Comparison of ENCODE assay signal across 7 cellular contexts in genomic region chr9:111890867-111891266, GRCh38. TPM values are rescaled to one million over a fixed set of nuclear protein-coding genes. Genes with fewer than 3 reads are reported as not detected.
DNase-seq lines count a peak whose midpoint lies in the region; ATAC-seq, FAIRE-seq and TF ChIP-seq lines count a peak whose summit lies in the region.
"Not testable (repeated sequence)": the region's sequence is repeated elsewhere in the genome, so short reads cannot be mapped to it uniquely, and the experiment has no call there.

No MANE protein-coding gene starts in this region.

- not testable (repeated sequence) for TF ChIP-seq EP300 in A549 (IDR thresholded peaks at IDR 0.05); stomach (IDR thresholded peaks at IDR 0.05)

- H3K4me1 ChIP-seq in A549 (peaks cover 38% of the 10 kb centered on the region), OCI-LY3 (ENCODE audit: low read length) (peaks cover 44% of the 10 kb centered on the region), stomach (peaks cover 0 to 18% (median 9%) of the 10 kb centered on the region in 4 donors)
- H3K4me1 ChIP-seq in hepatocyte (ENCODE audit: insufficient read depth): not testable (repeated sequence)

- POLR2A ChIA-PET in A549 (lab: Yijun Ruan, JAX): not testable (repeated sequence)

- not testable (repeated sequence) for H3K36me3 ChIP-seq in OCI-LY3 (replicated peaks; ENCODE audit: low read depth, low read length); hepatocyte (replicated peaks; ENCODE audit: insufficient read depth, low read depth); stomach

- TF ChIP-seq POLR2A in A549 (IDR thresholded peaks at IDR 0.05; ENCODE audit: low read length); stomach (IDR thresholded peaks at IDR 0.05): not testable (repeated sequence)

- not testable (repeated sequence) for DNase-seq in A549 (ENCODE audit: low read depth in 1 of 2, low spot score in 1 of 2); hepatocyte (ENCODE audit: low spot score); stomach
- DNase-seq in DMS53 treated with DMSO at 0.1 percent for 48 hours (lab: John Stamatoyannopoulos, UW; ENCODE audit: unreplicated experiment) (peak; percentile 19), NCI-H524 treated with DMSO at 0.1 percent for 48 hours (lab: John Stamatoyannopoulos, UW) (peak; percentile 69)

- H3K79me2 ChIP-seq in OCI-LY3 (ENCODE audit: low read length); hepatocyte: not testable (repeated sequence)

- not testable (repeated sequence) for H2AFZ ChIP-seq in OCI-LY3 (ENCODE audit: low read depth, low read length); hepatocyte

- not testable (repeated sequence) for H3K9me2 ChIP-seq in hepatocyte (replicated peaks; ENCODE audit: insufficient read depth)

- FAIRE-seq in A549 (lab: Jason Lieb, UNC): not testable (repeated sequence)

- not testable (repeated sequence) for H3K9ac ChIP-seq in OCI-LY3 (ENCODE audit: low read length)

- intact Hi-C loops in stomach (cut with DNase I; ENCODE audit: low total_unique reads): not testable (repeated sequence)

- H3K4me2 ChIP-seq in A549 (peak overlapping the region; percentile 55), OCI-LY3 (ENCODE audit: low read length) (peak overlapping the region; percentile 10)
- H3K4me2 ChIP-seq in hepatocyte: not testable (repeated sequence)

- not testable (repeated sequence) for TF ChIP-seq RAD21 in A549 (conservative IDR thresholded peaks at IDR 0.05 in 1 of 2, IDR thresholded peaks at IDR 0.05 in 1 of 2)

- not testable (repeated sequence) for ATAC-seq in A549

- CTCF ChIA-PET in A549 (lab: Yijun Ruan, JAX): interaction anchor here (0.5 to 1.9 kb wide), 2 partner anchors 183 to 267 kb away, joined by 3 to 10 read pairs; no protein-coding TSS in a partner anchor

- not testable (repeated sequence) for H3K4me3 ChIP-seq in A549; OCI-LY3 (ENCODE audit: low read length); hepatocyte; stomach

- not testable (repeated sequence) for H3K27me3 ChIP-seq in OCI-LY3 (ENCODE audit: low read depth, low read length); hepatocyte; stomach

- H4K20me1 ChIP-seq in OCI-LY3 (ENCODE audit: insufficient read depth, low read length); hepatocyte (ENCODE audit: insufficient read depth, poor library complexity, severe bottlenecking): not testable (repeated sequence)

- not testable (repeated sequence) for H3K9me3 ChIP-seq in A549; OCI-LY3 (ENCODE audit: insufficient read depth, low read length); hepatocyte (ENCODE audit: low read depth); stomach

- TF ChIP-seq CTCF in A549 (IDR thresholded peaks at IDR 0.05); OCI-LY3 (IDR thresholded peaks at IDR 0.05; ENCODE audit: low read depth, low read length); VCaP (conservative IDR thresholded peaks at IDR 0.05); hepatocyte (IDR thresholded peaks at IDR 0.05; ENCODE audit: poor library complexity); stomach (IDR thresholded peaks at IDR 0.05): not testable (repeated sequence)

- H3K27ac ChIP-seq in A549: peak overlapping the region; percentile 42 to 48; a peak in 4 of 6 replicates
- not testable (repeated sequence) for H3K27ac ChIP-seq in OCI-LY3 (ENCODE audit: low read length)
- peak overlapping the region; percentile 64 for H3K27ac ChIP-seq in VCaP
- peak overlapping the region; percentile 80 for H3K27ac ChIP-seq in hepatocyte
- H3K27ac ChIP-seq in stomach: peak overlapping the region; percentile 59 to 82 (median 75)

- WGBS in A549 (ENCODE audit: missing lambda C conversion rate): 48% methylated on average over 3 of the region's 3 CpGs
- WGBS in hepatocyte (ENCODE audit: low lambda C conversion rate, missing lambda C conversion rate): 97% methylated on average over 3 of the region's 3 CpGs
- 82 to 88% (median 85%) methylated on average over 2 to 3 of the region's 3 CpGs for WGBS in stomach, 5 donors

RNA-seq across cellular contexts. Expression of gene UGCG, which starts 5.7 kb away (rescaled TPM):
- polyA plus RNA-seq in A549 (2011; rRNA removed): 16.7 and 25.9 TPM in 2 replicates
- polyA plus RNA-seq in A549 (2012; cell fraction: cytosol; rRNA removed): 7.8 and 9.5 TPM in 2 replicates
- polyA plus RNA-seq in A549 (2012; cell fraction: nucleus; rRNA removed): 7.4 and 10.6 TPM in 2 replicates
- 10.5 to 12.1 TPM (median 11.6 TPM) in 3 replicates for polyA plus RNA-seq in A549 (2017; fragmentation: RNase III; extraction: RNeasy Plus Mini Kit Qiagen cat#74134 plus additional on column Dnase treatment)
- 14.5 and 17.2 TPM in 2 replicates for polyA minus RNA-seq in A549 (2011; rRNA and poly(A)+ RNA removed)
- 107 and 109 TPM in 2 replicates for total RNA-seq in hepatocyte
- polyA plus RNA-seq in hepatocyte: 50.9 and 54.6 TPM in 2 replicates
- 100 to 1,000 TPM in 1 of 5 donors, 10 to 100 TPM in 4; 19.2 to 182 (median 42.6) TPM for total RNA-seq in stomach
- 10 to 100 TPM; 13.7 to 17.1 (median 16.6) TPM for polyA plus RNA-seq in stomach
